ENCODE assay signal across 13 cellular contexts in genomic region chr9:129224618-129225017, GRCh38. TPM values are rescaled to one million over a fixed set of nuclear protein-coding genes. Genes with fewer than 3 reads are reported as not detected.
A peak's percentile ranks its signal among the peaks of the same experiment; 100 is the strongest.
DNase-seq lines count a peak whose midpoint lies in the region; ATAC-seq and TF ChIP-seq lines count a peak whose summit lies in the region.
"Had no signal": no experiment of that assay in that cellular context is flagged by ENCODE, and none has a peak within 500 bp of the region (broad histone marks: within the 10 kb centered on the region; RNA-seq: fewer than 3 reads in every experiment).

No MANE protein-coding gene starts in this region.

- H3K4me1 Mint-ChIP-seq in activated CD8-positive, alpha-beta T cell treated with anti-CD3 and anti-CD28 coated beads, Interleukin-2, amount 10 ng/mL, durations not matched to agents 7 days and 5 days (ENCODE audit: low read depth): peaks cover 78% of the 10 kb centered on the region
- H3K4me1 Mint-ChIP-seq in activated CD8-positive, alpha-beta T cell treated with anti-CD3 and anti-CD28 coated beads for 36 hours (ENCODE audit: low read depth): peaks cover 44% of the 10 kb centered on the region
- H3K4me1 Mint-ChIP-seq in naive thymus-derived CD4-positive, alpha-beta T cell: peaks cover 29 to 45% (median 36%) of the 10 kb centered on the region in 7 donors

- H3K27me3 ChIP-seq in naive thymus-derived CD4-positive, alpha-beta T cell (ENCODE audit: control insufficient read depth in 2 of 2, insufficient read depth in 2 of 2, low read length in 2 of 2): no peaks in the 10 kb centered on the region
- H3K27me3 ChIP-seq: upper lobe of left lung had no signal

- no peaks in the 10 kb centered on the region for H3K36me3 ChIP-seq in naive thymus-derived CD4-positive, alpha-beta T cell (ENCODE audit: control insufficient read depth in 2 of 3, insufficient read depth in 3 of 3, low read length in 3 of 3)
- H3K36me3 ChIP-seq: upper lobe of left lung had no signal

- H3K36me3 Mint-ChIP-seq in activated CD8-positive, alpha-beta T cell treated with anti-CD3 and anti-CD28 coated beads, Interleukin-2, amount 10 ng/mL, durations not matched to agents 7 days and 5 days (ENCODE audit: low read depth): no peaks in the 10 kb centered on the region
- H3K36me3 Mint-ChIP-seq in activated CD8-positive, alpha-beta T cell treated with anti-CD3 and anti-CD28 coated beads for 36 hours (ENCODE audit: low read depth): no peaks in the 10 kb centered on the region
- H3K36me3 Mint-ChIP-seq in naive thymus-derived CD4-positive, alpha-beta T cell: no peaks in the 10 kb centered on the region
- H3K36me3 Mint-ChIP-seq: stimulated activated naive B cell treated with anti-CD40 and anti-IgM and Interleukin-4, amounts not matched to agents 10 μg/mL and 1 μg/mL and 100 μg/mL, for 72 hours had no signal

- H3K9me3 Mint-ChIP-seq in activated CD8-positive, alpha-beta T cell treated with anti-CD3 and anti-CD28 coated beads, Interleukin-2, amount 10 ng/mL, durations not matched to agents 7 days and 5 days (ENCODE audit: insufficient read depth): no peaks in the 10 kb centered on the region
- no peaks in the 10 kb centered on the region for H3K9me3 Mint-ChIP-seq in activated CD8-positive, alpha-beta T cell treated with anti-CD3 and anti-CD28 coated beads for 36 hours
- H3K9me3 Mint-ChIP-seq in naive thymus-derived CD4-positive, alpha-beta T cell: no peaks in the 10 kb centered on the region
- H3K9me3 Mint-ChIP-seq: stimulated activated naive B cell treated with anti-CD40 and anti-IgM and Interleukin-4, amounts not matched to agents 10 μg/mL and 1 μg/mL and 100 μg/mL, for 72 hours had no signal

- no peaks in the 10 kb centered on the region for H3K27me3 Mint-ChIP-seq in activated CD8-positive, alpha-beta T cell treated with anti-CD3 and anti-CD28 coated beads, Interleukin-2, amount 10 ng/mL, durations not matched to agents 7 days and 5 days (ENCODE audit: low read depth)
- no peaks in the 10 kb centered on the region for H3K27me3 Mint-ChIP-seq in activated CD8-positive, alpha-beta T cell treated with anti-CD3 and anti-CD28 coated beads for 36 hours
- H3K27me3 Mint-ChIP-seq in naive thymus-derived CD4-positive, alpha-beta T cell: no peaks in the 10 kb centered on the region

- ATAC-seq in activated CD8-positive, alpha-beta T cell treated with anti-CD3 and anti-CD28 coated beads, Interleukin-2, amount 10 ng/mL, durations not matched to agents 7 days and 5 days: no peak
- no peak for ATAC-seq in activated CD8-positive, alpha-beta T cell treated with anti-CD3 and anti-CD28 coated beads for 36 hours
- no peak for ATAC-seq in naive thymus-derived CD4-positive, alpha-beta T cell
- ATAC-seq: stimulated activated naive B cell treated with anti-CD40 and anti-IgM and Interleukin-4, amounts not matched to agents 10 μg/mL and 1 μg/mL and 100 μg/mL, for 72 hours had no signal

- H3K4me3 ChIP-seq in naive thymus-derived CD4-positive, alpha-beta T cell (ENCODE audit: low read length): no peak overlapping the region
- H3K4me3 ChIP-seq: upper lobe of left lung had no signal

- H3K27ac Mint-ChIP-seq in activated CD8-positive, alpha-beta T cell treated with anti-CD3 and anti-CD28 coated beads, Interleukin-2, amount 10 ng/mL, durations not matched to agents 7 days and 5 days: peak overlapping the region; percentile 32
- no peak overlapping the region for H3K27ac Mint-ChIP-seq in activated CD8-positive, alpha-beta T cell treated with anti-CD3 and anti-CD28 coated beads for 36 hours
- H3K27ac Mint-ChIP-seq in naive thymus-derived CD4-positive, alpha-beta T cell: peak overlapping the region in 5 of 9 donors; percentile 58 to 87 (median 80)
- H3K27ac Mint-ChIP-seq: stimulated activated naive B cell treated with anti-CD40 and anti-IgM and Interleukin-4, amounts not matched to agents 10 μg/mL and 1 μg/mL and 100 μg/mL, for 72 hours had no signal

- H3K4me3 Mint-ChIP-seq in activated CD8-positive, alpha-beta T cell treated with anti-CD3 and anti-CD28 coated beads, Interleukin-2, amount 10 ng/mL, durations not matched to agents 7 days and 5 days: no peak overlapping the region
- no peak overlapping the region for H3K4me3 Mint-ChIP-seq in activated CD8-positive, alpha-beta T cell treated with anti-CD3 and anti-CD28 coated beads for 36 hours
- H3K4me3 Mint-ChIP-seq in naive thymus-derived CD4-positive, alpha-beta T cell: peak overlapping the region in 1 of 10 donors; percentile 39
- H3K4me3 Mint-ChIP-seq: stimulated activated naive B cell treated with anti-CD40 and anti-IgM and Interleukin-4, amounts not matched to agents 10 μg/mL and 1 μg/mL and 100 μg/mL, for 72 hours had no signal

- CTCF ChIA-PET in activated CD8-positive, alpha-beta T cell treated with anti-CD3 and anti-CD28 coated beads, Interleukin-2, amount 10 ng/mL, durations not matched to agents 7 days and 5 days (lab: Charles Lee): no interaction called here
- CTCF ChIA-PET in activated CD8-positive, alpha-beta T cell treated with anti-CD3 and anti-CD28 coated beads for 36 hours (lab: Charles Lee): no interaction called here
- CTCF ChIA-PET in naive thymus-derived CD4-positive, alpha-beta T cell (lab: Charles Lee): no interaction called here

- peaks cover 22 to 28% of the 10 kb centered on the region in 2 donors for H3K4me1 ChIP-seq in naive thymus-derived CD4-positive, alpha-beta T cell (ENCODE audit: control insufficient read depth in 2 of 2, insufficient read depth in 2 of 2, low read length in 2 of 2)

- intact Hi-C loops in activated CD8-positive, alpha-beta T cell treated with anti-CD3 and anti-CD28 coated beads for 36 hours (cut with micrococcal nuclease): no loop called here
- intact Hi-C loops in naive thymus-derived CD4-positive, alpha-beta T cell (cut with micrococcal nuclease): no loop called here

- H3K27ac ChIP-seq in cingulate gyrus (ENCODE audit: low read depth, low read length): peak overlapping the region; percentile 29
- H3K27ac ChIP-seq in naive thymus-derived CD4-positive, alpha-beta T cell (ENCODE audit: low read depth, low read length): no peak overlapping the region
- peak overlapping the region; percentile 80 for H3K27ac ChIP-seq in temporal lobe (ENCODE audit: low read depth, low read length)

- no peak for TF ChIP-seq CTCF in activated CD8-positive, alpha-beta T cell treated with anti-CD3 and anti-CD28 coated beads for 36 hours (IDR thresholded peaks at IDR 0.05)

- no peak for DNase-seq in activated CD8-positive, alpha-beta T cell treated with anti-CD3 and anti-CD28 coated beads, Interleukin-2, amount 10 ng/mL, durations not matched to agents 7 days and 5 days
- no peak for DNase-seq in activated CD8-positive, alpha-beta T cell treated with anti-CD3 and anti-CD28 coated beads for 36 hours
- DNase-seq in naive thymus-derived CD4-positive, alpha-beta T cell: no peak
- DNase-seq in NCI-H146 (lab: John Stamatoyannopoulos, UW): no peak
- DNase-seq in pons (ENCODE audit: low spot score): no peak
- DNase-seq in NCI-H1417 treated with DMSO at 0.1 percent for 48 hours (lab: John Stamatoyannopoulos, UW): no peak
- DNase-seq: activated gamma-delta T cell; hippocampal formation; kidney glomerular epithelial cell; stimulated activated naive B cell treated with anti-CD40 and anti-IgM and Interleukin-4, amounts not matched to agents 10 μg/mL and 1 μg/mL and 100 μg/mL, for 72 hours; upper lobe of left lung had no signal

- POLR2A ChIA-PET in activated CD8-positive, alpha-beta T cell treated with anti-CD3 and anti-CD28 coated beads, Interleukin-2, amount 10 ng/mL, durations not matched to agents 7 days and 5 days (lab: Charles Lee): no interaction called here
- POLR2A ChIA-PET in activated CD8-positive, alpha-beta T cell treated with anti-CD3 and anti-CD28 coated beads for 36 hours (lab: Charles Lee): no interaction called here
- POLR2A ChIA-PET in naive thymus-derived CD4-positive, alpha-beta T cell (lab: Charles Lee): interaction anchor here (3.8 kb wide), 1 partner anchor 13 kb away, joined by 27 read pairs; no protein-coding TSS in a partner anchor

- no peaks in the 10 kb centered on the region for H3K9me3 ChIP-seq in naive thymus-derived CD4-positive, alpha-beta T cell (ENCODE audit: control insufficient read depth in 2 of 3, low read length in 3 of 3)
- H3K9me3 ChIP-seq: upper lobe of left lung had no signal

RNA-seq across cellular contexts. Expression of gene IER5L, which starts 46.6 kb away (rescaled TPM):
- 1 to 10 TPM; 6.0 to 6.1 TPM for total RNA-seq in activated CD8-positive, alpha-beta T cell treated with anti-CD3 and anti-CD28 coated beads, Interleukin-2, amount 10 ng/mL, durations not matched to agents 7 days and 5 days
- total RNA-seq in activated CD8-positive, alpha-beta T cell treated with anti-CD3 and anti-CD28 coated beads for 36 hours: 1 to 10 TPM; 3.7 to 4.1 TPM
- 1 to 10 TPM; 3.4 to 6.8 (median 3.8) TPM for total RNA-seq in naive thymus-derived CD4-positive, alpha-beta T cell
- polyA plus RNA-seq in naive thymus-derived CD4-positive, alpha-beta T cell: under 1 TPM in 1 of 2 donors, not detected in 1; 0.08 TPM
- 20.2 TPM for total RNA-seq in temporal lobe
